ENCODE assay signal across 8 cellular contexts in genomic region chr2:3738454-3738853, GRCh38. TPM values are rescaled to one million over a fixed set of nuclear protein-coding genes. Genes with fewer than 3 reads are reported as not detected.
DNase-seq lines count a peak whose midpoint lies in the region; ATAC-seq and TF ChIP-seq lines count a peak whose summit lies in the region.
"Had no signal": no experiment of that assay in that cellular context is flagged by ENCODE, and none has a peak within 500 bp of the region (broad histone marks: within the 10 kb centered on the region; RNA-seq: fewer than 3 reads in every experiment).

No MANE protein-coding gene starts in this region.

- H3K27me3 ChIP-seq in kidney epithelial cell (ENCODE audit: control insufficient read depth, insufficient read depth, low read length): no peaks in the 10 kb centered on the region

- no peaks in the 10 kb centered on the region for H3K9me3 Mint-ChIP-seq in stimulated activated effector memory CD8-positive, alpha-beta T cell treated with anti-CD3 and anti-CD28 coated beads, Interleukin-12 subunit alpha, Interleukin-12 subunit beta, amount 100 ng/mL, for 72 hours

- H3K36me3 ChIP-seq in kidney epithelial cell (ENCODE audit: control insufficient read depth, insufficient read depth, low read length): no peaks in the 10 kb centered on the region

- intact Hi-C loops in posterior cingulate gyrus (cut with DNase I) (no loop called here), Right ventricle myocardium inferior (cut with DNase I) (no loop called here)

- H3K4me3 Mint-ChIP-seq in stimulated activated effector memory CD8-positive, alpha-beta T cell treated with anti-CD3 and anti-CD28 coated beads, Interleukin-12 subunit alpha, Interleukin-12 subunit beta, amount 100 ng/mL, for 72 hours: no peak overlapping the region

- ATAC-seq in HG02884 (IDR thresholded peaks at IDR 0.05; ENCODE audit: unreplicated experiment): peak; percentile 66
- ATAC-seq in stimulated activated effector memory CD8-positive, alpha-beta T cell treated with anti-CD3 and anti-CD28 coated beads, Interleukin-12 subunit alpha, Interleukin-12 subunit beta, amount 100 ng/mL, for 72 hours: no peak
- ATAC-seq in Right ventricle myocardium inferior: no peak

- no peak overlapping the region for H3K27ac Mint-ChIP-seq in stimulated activated effector memory CD8-positive, alpha-beta T cell treated with anti-CD3 and anti-CD28 coated beads, Interleukin-12 subunit alpha, Interleukin-12 subunit beta, amount 100 ng/mL, for 72 hours

- DNase-seq in GM10266 (ENCODE audit: extremely low spot score): peak; percentile 21
- peak; percentile 63 to 70 for DNase-seq in SHP77 (lab: John Stamatoyannopoulos, UW)
- DNase-seq in kidney epithelial cell (ENCODE audit: low read depth): no peak
- no peak for DNase-seq in posterior cingulate gyrus
- DNase-seq in stimulated activated effector memory CD8-positive, alpha-beta T cell treated with anti-CD3 and anti-CD28 coated beads, Interleukin-12 subunit alpha, Interleukin-12 subunit beta, amount 100 ng/mL, for 72 hours (ENCODE audit: low spot score in 2 of 2): no peak
- DNase-seq in Right ventricle myocardium inferior (ENCODE audit: missing footprints): no peak
- DNase-seq: NCI-H1436 had no signal

- TF ChIP-seq CTCF in GM10266 (IDR thresholded peaks at IDR 0.05; ENCODE audit: control insufficient read depth, insufficient read depth, low read depth, missing control alignments): no peak
- peak; percentile 34 for TF ChIP-seq CTCF in kidney epithelial cell (IDR thresholded peaks at IDR 0.05; ENCODE audit: insufficient read depth, low read length, poor library complexity, severe bottlenecking)

- H3K4me1 Mint-ChIP-seq in stimulated activated effector memory CD8-positive, alpha-beta T cell treated with anti-CD3 and anti-CD28 coated beads, Interleukin-12 subunit alpha, Interleukin-12 subunit beta, amount 100 ng/mL, for 72 hours: no peaks in the 10 kb centered on the region

- H3K4me3 ChIP-seq in kidney epithelial cell (ENCODE audit: low read depth, low read length): no peak overlapping the region

- H3K36me3 Mint-ChIP-seq in stimulated activated effector memory CD8-positive, alpha-beta T cell treated with anti-CD3 and anti-CD28 coated beads, Interleukin-12 subunit alpha, Interleukin-12 subunit beta, amount 100 ng/mL, for 72 hours: no peaks in the 10 kb centered on the region

RNA-seq across cellular contexts. Expression of gene DCDC2C, which starts 35.1 kb away (rescaled TPM):
- total RNA-seq in kidney epithelial cell (not detected in 2 replicates), Right ventricle myocardium inferior (not detected)

Comparison
In these comparisons a context has a peak if more than half of its experiments do, and no peak if none do; other contexts are left out.
1. DNase-seq: peak in GM10266 (single experiment) and SHP77 (2 of 2); none in kidney epithelial cell (single experiment), posterior cingulate gyrus (0 of 10), stimulated activated effector memory CD8-positive, alpha-beta T cell treated with anti-CD3 and anti-CD28 coated beads, Interleukin-12 subunit alpha, Interleukin-12 subunit beta, amount 100 ng/mL, for 72 hours (0 of 2) and Right ventricle myocardium inferior (single experiment).